In genomic region chr9:20319641-20320337, GRCh38 we compare ENCODE assay signal across 9 cellular contexts.
DNase-seq lines count a peak whose midpoint lies in the region; ATAC-seq and TF ChIP-seq lines count a peak whose summit lies in the region.
"Had no signal": no experiment of that assay in that cellular context is flagged by ENCODE, and none has a peak within 500 bp of the region (broad histone marks: within the 10 kb centered on the region; RNA-seq: fewer than 3 reads in every experiment).

No MANE protein-coding gene starts in this region.

- no peak for TF ChIP-seq CTCF in retinal pigment epithelial cell (conservative IDR thresholded peaks at IDR 0.05; ENCODE audit: low read depth, low read length)

- no peaks in the 10 kb centered on the region for H3K27me3 Mint-ChIP-seq in central memory CD8-positive, alpha-beta T cell

- H3K36me3 ChIP-seq in HAP-1 (replicated peaks): no peaks in the 10 kb centered on the region
- H3K36me3 ChIP-seq: thoracic aorta had no signal

- DNase-seq in HAP-1 (ENCODE audit: low spot score in 2 of 2) (peak; percentile 88 to 100), NCI-H2227 treated with DMSO at 0.1 percent for 48 hours (lab: John Stamatoyannopoulos, UW) (peak; percentile 81), retinal pigment epithelial cell (ENCODE audit: low read depth) (peak; percentile 23), DMS114 treated with DMSO at 0.1 percent for 48 hours (lab: John Stamatoyannopoulos, UW; ENCODE audit: unreplicated experiment) (no peak)
- no peak for DNase-seq in central memory CD8-positive, alpha-beta T cell (ENCODE audit: low spot score in 2 of 2)
- DNase-seq: immature natural killer cell had no signal

- H3K9me3 ChIP-seq in HAP-1: no peaks in the 10 kb centered on the region; the same call in none of the 2 replicates
- H3K9me3 ChIP-seq: thoracic aorta had no signal

- H3K4me3 ChIP-seq in HAP-1: no peak overlapping the region
- no peak overlapping the region for H3K4me3 ChIP-seq in retinal pigment epithelial cell (ENCODE audit: low read length)
- H3K4me3 ChIP-seq: thoracic aorta had no signal

- in situ Hi-C loops in HAP-1 (cut with MboI; ENCODE audit: low sequenced_read_pairs): loop anchor here (25.0 kb wide), 1 partner anchor 107 kb away; no protein-coding TSS in a partner anchor

- H3K27me3 ChIP-seq in HAP-1 (ENCODE audit: low read depth): no peaks in the 10 kb centered on the region

- peaks cover 55% of the 10 kb centered on the region for H3K4me1 Mint-ChIP-seq in central memory CD8-positive, alpha-beta T cell

- H3K4me3 Mint-ChIP-seq in central memory CD8-positive, alpha-beta T cell: peak overlapping the region; percentile 11

- peak overlapping the region; percentile 81 for H3K27ac Mint-ChIP-seq in central memory CD8-positive, alpha-beta T cell (ENCODE audit: low read depth)

- peak; percentile 62 for ATAC-seq in central memory CD8-positive, alpha-beta T cell (replicated peaks; ENCODE audit: extremely low read depth, poor library complexity, severe bottlenecking)
- no peak for ATAC-seq in HG03025 (IDR thresholded peaks at IDR 0.05; ENCODE audit: low FRiP score, unreplicated experiment)
- no peak for ATAC-seq in GM21381 (IDR thresholded peaks at IDR 0.05; ENCODE audit: unreplicated experiment)

- H3K4me1 ChIP-seq in HAP-1: peaks cover 31% of the 10 kb centered on the region

- H3K36me3 Mint-ChIP-seq in central memory CD8-positive, alpha-beta T cell (ENCODE audit: insufficient read depth): peaks cover 5% of the 10 kb centered on the region

- H3K9me3 Mint-ChIP-seq in central memory CD8-positive, alpha-beta T cell: no peaks in the 10 kb centered on the region
- H3K9me3 Mint-ChIP-seq: immature natural killer cell had no signal

Comparison
In these comparisons a context has a peak if more than half of its experiments do, and no peak if none do; other contexts are left out.
1. DNase-seq: peak in HAP-1 (2 of 2), NCI-H2227 treated with DMSO at 0.1 percent for 48 hours (single experiment) and retinal pigment epithelial cell (single experiment); none in central memory CD8-positive, alpha-beta T cell (0 of 2) and DMS114 treated with DMSO at 0.1 percent for 48 hours (single experiment).